11 cellular contexts compared by ENCODE assay signal in the genomic region with DNA sequence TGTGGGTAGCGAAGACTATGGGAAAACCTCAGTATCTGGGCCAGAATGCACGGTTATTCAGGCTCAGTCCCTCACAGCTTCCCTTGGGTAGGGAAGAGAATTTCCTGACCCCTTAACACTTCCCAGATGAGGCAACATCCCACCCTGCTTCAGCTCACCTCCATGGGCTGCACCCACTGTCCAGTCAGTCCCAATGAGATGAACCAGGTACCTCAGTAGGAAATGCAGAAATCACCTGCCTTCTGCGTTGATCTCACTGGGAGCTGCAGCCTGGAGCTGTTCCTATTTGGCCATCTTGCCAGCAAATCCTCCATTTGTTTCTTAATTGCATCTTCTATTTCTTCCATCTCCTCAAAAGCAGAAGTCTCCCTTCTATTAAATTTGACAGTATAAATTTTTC.
"Had no signal": no experiment of that assay in that cellular context is flagged by ENCODE, and none has a peak within 500 bp of the region (broad histone marks: within the 10 kb centered on the region; RNA-seq: fewer than 3 reads in every experiment).

No MANE protein-coding gene starts in this region.

- DNase-seq: GM23248, GOT3, H7, H9, HCEC 1CT, HFFc6 had no signal

- H3K27ac ChIP-seq: GM23248 had no signal

- H3K4me1 ChIP-seq: HAP-1 had no signal

- H3K4me2 ChIP-seq: GM23338 had no signal

- H3K9ac ChIP-seq: GM23248 had no signal

- H2AFZ ChIP-seq: GM23248, GM23338 had no signal

- H3K36me3 ChIP-seq: HAP-1 had no signal

- H3K4me3 ChIP-seq: GM23248, GM23338, HAP-1 had no signal

- FAIRE-seq: H1, H54 had no signal

- ATAC-seq: GM23338, HCT116 had no signal

- H3K9me3 ChIP-seq: HAP-1 had no signal
